Comparison of ENCODE assay signal across 2 cellular contexts in the genomic region with DNA sequence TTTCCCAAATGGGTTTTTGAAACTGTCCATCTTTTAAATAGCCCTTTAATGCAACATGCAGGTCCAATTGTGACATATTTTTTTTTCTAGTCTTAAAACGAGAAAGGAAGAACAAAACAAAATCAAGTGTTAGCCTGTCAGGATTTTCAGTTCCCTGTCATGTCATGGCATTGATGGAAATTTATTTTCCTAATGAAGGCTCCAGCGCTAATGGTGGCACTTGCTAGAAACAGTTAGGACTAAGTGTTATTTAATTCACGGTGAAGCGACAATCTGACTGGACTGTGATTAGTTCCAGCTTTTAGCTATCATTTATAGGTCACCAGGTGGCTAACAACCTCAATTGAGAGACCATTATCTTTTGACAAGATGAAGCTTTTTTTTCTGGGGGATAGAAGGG.
A peak's percentile ranks its signal among the peaks of the same experiment; 100 is the strongest.
TF ChIP-seq lines count a peak whose summit lies in the region.

No MANE protein-coding gene starts in this region.

TF ChIP-seq in GM23338, 12 proteins besides CTCF, POLR2A, EP300 and RAD21:
- TF ChIP-seq POLR2AphosphoS5 (IDR thresholded peaks at IDR 0.05; ENCODE audit: low read depth) (no peak), JUNB (IDR thresholded peaks at IDR 0.05; ENCODE audit: unreplicated experiment) (no peak), NANOG (IDR thresholded peaks at IDR 0.05; ENCODE audit: borderline replicate concordance) (no peak), ZNF331 (CRISPR knock-in tag; IDR thresholded peaks at IDR 0.05; ENCODE audit: low read depth) (no peak), STAT1 (IDR thresholded peaks at IDR 0.05; ENCODE audit: unreplicated experiment) (no peak), EZH2 (IDR thresholded peaks at IDR 0.05; ENCODE audit: low read depth, unreplicated experiment) (no peak), EZH2phosphoT487 (IDR thresholded peaks at IDR 0.05; ENCODE audit: unreplicated experiment) (no peak)
- TF ChIP-seq, protein P1, sequence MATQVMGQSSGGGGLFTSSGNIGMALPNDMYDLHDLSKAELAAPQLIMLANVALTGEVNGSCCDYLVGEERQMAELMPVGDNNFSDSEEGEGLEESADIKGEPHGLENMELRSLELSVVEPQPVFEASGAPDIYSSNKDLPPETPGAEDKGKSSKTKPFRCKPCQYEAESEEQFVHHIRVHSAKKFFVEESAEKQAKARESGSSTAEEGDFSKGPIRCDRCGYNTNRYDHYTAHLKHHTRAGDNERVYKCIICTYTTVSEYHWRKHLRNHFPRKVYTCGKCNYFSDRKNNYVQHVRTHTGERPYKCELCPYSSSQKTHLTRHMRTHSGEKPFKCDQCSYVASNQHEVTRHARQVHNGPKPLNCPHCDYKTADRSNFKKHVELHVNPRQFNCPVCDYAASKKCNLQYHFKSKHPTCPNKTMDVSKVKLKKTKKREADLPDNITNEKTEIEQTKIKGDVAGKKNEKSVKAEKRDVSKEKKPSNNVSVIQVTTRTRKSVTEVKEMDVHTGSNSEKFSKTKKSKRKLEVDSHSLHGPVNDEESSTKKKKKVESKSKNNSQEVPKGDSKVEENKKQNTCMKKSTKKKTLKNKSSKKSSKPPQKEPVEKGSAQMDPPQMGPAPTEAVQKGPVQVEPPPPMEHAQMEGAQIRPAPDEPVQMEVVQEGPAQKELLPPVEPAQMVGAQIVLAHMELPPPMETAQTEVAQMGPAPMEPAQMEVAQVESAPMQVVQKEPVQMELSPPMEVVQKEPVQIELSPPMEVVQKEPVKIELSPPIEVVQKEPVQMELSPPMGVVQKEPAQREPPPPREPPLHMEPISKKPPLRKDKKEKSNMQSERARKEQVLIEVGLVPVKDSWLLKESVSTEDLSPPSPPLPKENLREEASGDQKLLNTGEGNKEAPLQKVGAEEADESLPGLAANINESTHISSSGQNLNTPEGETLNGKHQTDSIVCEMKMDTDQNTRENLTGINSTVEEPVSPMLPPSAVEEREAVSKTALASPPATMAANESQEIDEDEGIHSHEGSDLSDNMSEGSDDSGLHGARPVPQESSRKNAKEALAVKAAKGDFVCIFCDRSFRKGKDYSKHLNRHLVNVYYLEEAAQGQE (IDR thresholded peaks at IDR 0.05; ENCODE audit: unreplicated experiment): no peak
- TF ChIP-seq, protein P2, sequence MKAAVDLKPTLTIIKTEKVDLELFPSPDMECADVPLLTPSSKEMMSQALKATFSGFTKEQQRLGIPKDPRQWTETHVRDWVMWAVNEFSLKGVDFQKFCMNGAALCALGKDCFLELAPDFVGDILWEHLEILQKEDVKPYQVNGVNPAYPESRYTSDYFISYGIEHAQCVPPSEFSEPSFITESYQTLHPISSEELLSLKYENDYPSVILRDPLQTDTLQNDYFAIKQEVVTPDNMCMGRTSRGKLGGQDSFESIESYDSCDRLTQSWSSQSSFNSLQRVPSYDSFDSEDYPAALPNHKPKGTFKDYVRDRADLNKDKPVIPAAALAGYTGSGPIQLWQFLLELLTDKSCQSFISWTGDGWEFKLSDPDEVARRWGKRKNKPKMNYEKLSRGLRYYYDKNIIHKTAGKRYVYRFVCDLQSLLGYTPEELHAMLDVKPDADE (IDR thresholded peaks at IDR 0.05): no peak

TF ChIP-seq in neural cell, 6 proteins besides CTCF, POLR2A, EP300 and RAD21:
- TF ChIP-seq, protein P1 (IDR thresholded peaks at IDR 0.05; ENCODE audit: borderline replicate concordance): peak; percentile 81
- TF ChIP-seq POLR2AphosphoS5 (IDR thresholded peaks at IDR 0.05): peak; percentile 52
- no peak for TF ChIP-seq TAF1 (IDR thresholded peaks at IDR 0.05; ENCODE audit: low read depth)
